ENCODE assay signal across 2 cellular contexts in genomic region chr16:69833791-69834282, GRCh38.
TF ChIP-seq lines count a peak whose summit lies in the region.

No MANE protein-coding gene starts in this region.

TF ChIP-seq in GM23338, 12 proteins besides CTCF, POLR2A, EP300 and RAD21 (continued from another document):
- no peak for TF ChIP-seq JUNB (IDR thresholded peaks at IDR 0.05; ENCODE audit: unreplicated experiment)
- TF ChIP-seq ZNF331 (CRISPR knock-in tag; IDR thresholded peaks at IDR 0.05; ENCODE audit: low read depth) = no peak
- no peak for TF ChIP-seq ETS1 (IDR thresholded peaks at IDR 0.05)
- no peak for TF ChIP-seq CREB1 (CRISPR knock-in tag; IDR thresholded peaks at IDR 0.05; ENCODE audit: low read depth)
- TF ChIP-seq NANOG (IDR thresholded peaks at IDR 0.05; ENCODE audit: borderline replicate concordance) = no peak
- no peak for TF ChIP-seq POLR2AphosphoS5 (IDR thresholded peaks at IDR 0.05; ENCODE audit: low read depth)
- TF ChIP-seq EZH2phosphoT487 (IDR thresholded peaks at IDR 0.05; ENCODE audit: unreplicated experiment) = no peak
- TF ChIP-seq ZNF462 (CRISPR knock-in tag; IDR thresholded peaks at IDR 0.05) = no peak

TF ChIP-seq in WTC11, 78 proteins besides CTCF, POLR2A, EP300 and RAD21 (continued from another document):
- TF ChIP-seq ZNF512 (CRISPR knock-in tag; IDR thresholded peaks at IDR 0.05; ENCODE audit: borderline replicate concordance) (no peak), PRRX2 (CRISPR knock-in tag; IDR thresholded peaks at IDR 0.05) (no peak), SMAD4 (CRISPR knock-in tag; IDR thresholded peaks at IDR 0.05) (no peak), ETV6 (CRISPR knock-in tag; IDR thresholded peaks at IDR 0.05) (no peak), ATF1 (CRISPR knock-in tag; IDR thresholded peaks at IDR 0.05) (no peak)
